Comparison of ENCODE assay signal across 8 cellular contexts in the genomic region with DNA sequence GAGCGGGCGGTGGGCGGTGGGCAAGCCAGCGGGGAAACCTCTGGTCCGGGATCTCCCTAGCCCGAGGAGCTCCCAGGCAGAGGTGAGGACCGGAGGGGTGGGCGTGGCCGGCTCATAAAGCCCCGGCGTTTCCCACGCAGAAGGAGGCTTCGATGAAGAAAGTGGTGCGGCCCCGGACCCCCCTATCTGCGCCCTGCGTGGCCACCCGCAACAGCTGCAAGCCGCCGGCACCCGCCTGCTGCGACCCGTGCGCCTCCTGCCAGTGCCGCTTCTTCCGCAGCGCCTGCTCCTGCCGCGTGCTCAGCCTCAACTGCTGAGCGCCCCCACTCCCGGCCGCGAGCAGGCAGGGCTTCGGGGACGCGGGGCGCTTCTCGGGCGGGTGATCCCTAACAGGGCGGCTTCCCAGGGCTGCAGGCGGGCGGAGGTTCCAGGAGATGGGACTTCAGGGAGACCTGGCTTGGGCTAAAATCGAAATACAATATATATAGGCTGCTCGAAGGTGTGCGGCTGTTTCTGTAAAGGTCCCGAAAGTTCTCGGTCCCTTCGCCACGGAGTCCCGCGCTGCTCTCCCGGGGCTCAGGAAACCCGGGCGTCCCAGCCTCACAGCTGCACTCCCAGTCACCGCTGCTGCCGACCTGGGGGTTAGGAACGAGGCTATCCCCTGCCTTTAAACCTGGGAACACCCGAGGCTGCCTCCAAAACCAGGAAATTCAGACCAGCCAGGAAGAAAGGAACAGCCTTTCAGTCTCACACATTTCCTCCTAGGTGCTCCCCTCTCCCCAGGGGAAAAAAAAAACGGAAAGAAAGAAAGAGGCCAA. TPM values are rescaled to one million over a fixed set of nuclear protein-coding genes. Genes with fewer than 3 reads are reported as not detected.
DNase-seq lines count a peak whose midpoint lies in the region; ATAC-seq and TF ChIP-seq lines count a peak whose summit lies in the region.

No MANE protein-coding gene starts in this region.

- no peak overlapping the region for H3K27ac Mint-ChIP-seq in activated CD8-positive, alpha-beta T cell treated with anti-CD3 and anti-CD28 coated beads for 36 hours
- H3K27ac Mint-ChIP-seq in neural crest cell (ENCODE audit: unreplicated experiment): no peak overlapping the region

- no peak for TF ChIP-seq CTCF in C4-2B (conservative IDR thresholded peaks at IDR 0.05)
- no peak for TF ChIP-seq CTCF in activated CD8-positive, alpha-beta T cell treated with anti-CD3 and anti-CD28 coated beads for 36 hours (IDR thresholded peaks at IDR 0.05)
- no peak for TF ChIP-seq CTCF in fibroblast of pulmonary artery (IDR thresholded peaks at IDR 0.05; ENCODE audit: low read length, missing control alignments)
- TF ChIP-seq CTCF in neural crest cell (conservative IDR thresholded peaks at IDR 0.05): no peak

- H3K4me1 Mint-ChIP-seq in activated CD8-positive, alpha-beta T cell treated with anti-CD3 and anti-CD28 coated beads for 36 hours (ENCODE audit: low read depth): peaks cover 2% of the 10 kb centered on the region
- H3K4me1 Mint-ChIP-seq in neural crest cell: peaks cover 9% of the 10 kb centered on the region

- intact Hi-C loops in activated CD8-positive, alpha-beta T cell treated with anti-CD3 and anti-CD28 coated beads for 36 hours (cut with micrococcal nuclease): no loop called here

- peak overlapping the region; percentile 10 for H3K4me3 Mint-ChIP-seq in activated CD8-positive, alpha-beta T cell treated with anti-CD3 and anti-CD28 coated beads for 36 hours
- peak overlapping the region; percentile 57 for H3K4me3 Mint-ChIP-seq in neural crest cell

- peak overlapping the region; percentile 77 for H3K27ac ChIP-seq in C4-2B

- CTCF ChIA-PET in activated CD8-positive, alpha-beta T cell treated with anti-CD3 and anti-CD28 coated beads for 36 hours (lab: Charles Lee): interaction anchor here (0.9 kb wide), 1 partner anchor 22 kb away, joined by 3 read pairs; no protein-coding TSS in a partner anchor

- H3K4me3 ChIP-seq in fibroblast of pulmonary artery (replicated peaks; ENCODE audit: low read depth, low read length): peak overlapping the region; percentile 41

- ATAC-seq in activated CD8-positive, alpha-beta T cell treated with anti-CD3 and anti-CD28 coated beads for 36 hours: peak; percentile 72
- ATAC-seq in HG02840 (IDR thresholded peaks at IDR 0.05; ENCODE audit: low FRiP score, unreplicated experiment) (no peak), HG03025 (IDR thresholded peaks at IDR 0.05; ENCODE audit: low FRiP score, unreplicated experiment) (no peak), HG02852 (IDR thresholded peaks at IDR 0.05; ENCODE audit: unreplicated experiment) (no peak)

- peak; percentile 34 for DNase-seq in activated CD8-positive, alpha-beta T cell treated with anti-CD3 and anti-CD28 coated beads for 36 hours
- peak; percentile 20 for DNase-seq in fibroblast of pulmonary artery (ENCODE audit: low read depth)
- no peak for DNase-seq in neural crest cell (ENCODE audit: low read depth, low spot score)
- DNase-seq in cerebellar nuclear complex (lab: John Stamatoyannopoulos, UW): no peak

- POLR2A ChIA-PET in activated CD8-positive, alpha-beta T cell treated with anti-CD3 and anti-CD28 coated beads for 36 hours (lab: Charles Lee): interaction anchor here (1.3 kb wide), 2 partner anchors 12 to 27 kb away, joined by 3 read pairs; no protein-coding TSS in a partner anchor

- H3K27me3 Mint-ChIP-seq in activated CD8-positive, alpha-beta T cell treated with anti-CD3 and anti-CD28 coated beads for 36 hours: peaks cover 2% of the 10 kb centered on the region
- peaks cover 15% of the 10 kb centered on the region for H3K27me3 Mint-ChIP-seq in neural crest cell (ENCODE audit: low read depth)

- H3K36me3 Mint-ChIP-seq in activated CD8-positive, alpha-beta T cell treated with anti-CD3 and anti-CD28 coated beads for 36 hours (ENCODE audit: low read depth): peaks cover 29% of the 10 kb centered on the region
- H3K36me3 Mint-ChIP-seq in neural crest cell (ENCODE audit: low read depth): peaks cover 30% of the 10 kb centered on the region

- H3K9me3 Mint-ChIP-seq in activated CD8-positive, alpha-beta T cell treated with anti-CD3 and anti-CD28 coated beads for 36 hours: no peaks in the 10 kb centered on the region
- no peaks in the 10 kb centered on the region for H3K9me3 Mint-ChIP-seq in neural crest cell

RNA-seq across cellular contexts. Expression of a gene that starts 27.8 kb away (rescaled TPM):
- total RNA-seq in activated CD8-positive, alpha-beta T cell treated with anti-CD3 and anti-CD28 coated beads for 36 hours: not detected
- total RNA-seq in neural crest cell: not detected in 2 replicates

RNA-seq across cellular contexts. Expression of a gene that starts 34.1 kb away (rescaled TPM):
- 100 to 1,000 TPM; 256 to 258 TPM for total RNA-seq in activated CD8-positive, alpha-beta T cell treated with anti-CD3 and anti-CD28 coated beads for 36 hours
- 358 TPM in 2 replicates for total RNA-seq in neural crest cell

Comparison
In these comparisons a context has a peak if more than half of its experiments do, and no peak if none do; other contexts are left out.
1. DNase-seq: peak in activated CD8-positive, alpha-beta T cell treated with anti-CD3 and anti-CD28 coated beads for 36 hours (single experiment) and fibroblast of pulmonary artery (single experiment); none in neural crest cell (single experiment) and cerebellar nuclear complex (0 of 2).